In genomic region chr16:28636093-28636823, GRCh38 we compare ENCODE assay signal across 14 cellular contexts. TPM values are rescaled to one million over a fixed set of nuclear protein-coding genes. Genes with fewer than 3 reads are reported as not detected.
DNase-seq lines count a peak whose midpoint lies in the region; FAIRE-seq and TF ChIP-seq lines count a peak whose summit lies in the region.
"Not testable (repeated sequence)": the region's sequence is repeated elsewhere in the genome, so short reads cannot be mapped to it uniquely, and the experiment has no call there.
"Had no signal": no experiment of that assay in that cellular context is flagged by ENCODE, and none has a peak within 500 bp of the region (broad histone marks: within the 10 kb centered on the region; RNA-seq: fewer than 3 reads in every experiment).

No MANE protein-coding gene starts in this region.

- H3K4me3 ChIP-seq in ACC112 (ENCODE audit: low read depth, low read length): peak overlapping the region; percentile 43; the same call in 1 of the 2 replicates
- H3K4me3 ChIP-seq in mammary epithelial cell (replicated peaks in 1 of 3; ENCODE audit: insufficient read depth in 1 of 3, low read depth in 2 of 3, low read length in 3 of 3); fibroblast of lung (replicated peaks in 1 of 4; ENCODE audit: control extremely low read depth in 1 of 4, insufficient read depth in 1 of 4, low read depth in 3 of 4, low read length in 4 of 4); kidney epithelial cell (ENCODE audit: low read depth, low read length): not testable (repeated sequence)

- in situ Hi-C loops in mammary epithelial cell (cut with MboI; ENCODE audit: low sequenced_read_pairs in 2 of 2): not testable (repeated sequence)

- H3K27me3 ChIP-seq in ACC112 (ENCODE audit: insufficient read depth, low read length); mammary epithelial cell (ENCODE audit: insufficient read depth, low read length); fibroblast of lung (ENCODE audit: control insufficient read depth, insufficient read depth, low read length); kidney epithelial cell (ENCODE audit: control insufficient read depth, insufficient read depth, low read length): not testable (repeated sequence)

- H3K27ac ChIP-seq in ACC112 (ENCODE audit: low read depth, low read length) (peak overlapping the region; percentile 84), mammary epithelial cell (ENCODE audit: insufficient read depth, low read depth, low read length) (peak overlapping the region; percentile 96)
- not testable (repeated sequence) for H3K27ac ChIP-seq in fibroblast of lung (ENCODE audit: insufficient read depth, low read length)

- not testable (repeated sequence) for TF ChIP-seq POLR2A in H54 (IDR thresholded peaks at IDR 0.05; ENCODE audit: low read depth, low read length)

- peak overlapping the region; percentile 58 for H3K9ac ChIP-seq in mammary epithelial cell (ENCODE audit: insufficient read depth, low read length)
- not testable (repeated sequence) for H3K9ac ChIP-seq in fibroblast of lung (ENCODE audit: insufficient read depth, low read length)

- CTCF ChIA-PET in mammary epithelial cell (lab: Charles Lee; ENCODE audit: low non-redundant PET): not testable (repeated sequence)

- intact Hi-C loops in mammary epithelial cell (cut with micrococcal nuclease): not testable (repeated sequence)

- H3K4me1 ChIP-seq in ACC112 (ENCODE audit: control insufficient read depth, insufficient read depth, low read length, unreplicated experiment): peaks cover 10% of the 10 kb centered on the region
- H3K4me1 ChIP-seq in mammary epithelial cell (ENCODE audit: insufficient read depth, low read length): peaks cover 15% of the 10 kb centered on the region
- H3K4me1 ChIP-seq in fibroblast of lung (ENCODE audit: control insufficient read depth, extremely low read depth, insufficient read depth, low read length): not testable (repeated sequence)

- dilution Hi-C loops in mammary epithelial cell (cut with HindIII; ENCODE audit: low sequenced_read_pairs): not testable (repeated sequence)

- peak overlapping the region; percentile 12 for H2AFZ ChIP-seq in ACC112 (ENCODE audit: low read length, unreplicated experiment)
- not testable (repeated sequence) for H2AFZ ChIP-seq in mammary epithelial cell (ENCODE audit: low read depth, low read length); fibroblast of lung (ENCODE audit: low read length)

- peak overlapping the region; percentile 51 for H3K4me2 ChIP-seq in mammary epithelial cell (ENCODE audit: insufficient read depth, low read depth, low read length)
- H3K4me2 ChIP-seq in fibroblast of lung (ENCODE audit: extremely low read depth, insufficient read depth, low read length): not testable (repeated sequence)

- H4K20me1 ChIP-seq in mammary epithelial cell (ENCODE audit: insufficient read depth, low read length); fibroblast of lung (ENCODE audit: control insufficient read depth, extremely low read depth, insufficient read depth, low read length): not testable (repeated sequence)

- FAIRE-seq in H54 (lab: Jason Lieb, UNC): peak; percentile 30

- DNase-seq in H54 (ENCODE audit: insufficient read length, low spot score): not testable (repeated sequence)
- DNase-seq in M059J (ENCODE audit: low read depth) (peak; percentile 78), SW 1271 (lab: John Stamatoyannopoulos, UW) (peak; percentile 28 to 66), mammary epithelial cell (peak; percentile 89), fibroblast of lung (ENCODE audit: low read depth in 2 of 2) (peak; percentile 36 to 92), kidney epithelial cell (ENCODE audit: low read depth) (peak; percentile 57), renal cortical epithelial cell (ENCODE audit: low read depth) (peak; percentile 96)

- 0% methylated on average over 5 of the region's 5 CpGs for WGBS in mammary epithelial cell (ENCODE audit: low coverage, missing lambda C conversion rate)

- H3K9me3 ChIP-seq in mammary epithelial cell (replicated peaks; ENCODE audit: insufficient read depth, low read length); fibroblast of lung (ENCODE audit: control insufficient read depth, insufficient read depth, low read depth, low read length): not testable (repeated sequence)

- BruUV-seq in mammary epithelial cell (replicated peaks; lab: Mats Ljungman, UMichigan): not testable (repeated sequence)

- not testable (repeated sequence) for H3K36me3 ChIP-seq in ACC112 (ENCODE audit: insufficient read depth, low read length); mammary epithelial cell (ENCODE audit: insufficient read depth, low read length); fibroblast of lung (ENCODE audit: control insufficient read depth, insufficient read depth, low read length); kidney epithelial cell (ENCODE audit: control insufficient read depth, insufficient read depth, low read length)

- not testable (repeated sequence) for H3K79me2 ChIP-seq in ACC112 (ENCODE audit: control insufficient read depth, insufficient read depth, low read length, unreplicated experiment); mammary epithelial cell (ENCODE audit: insufficient read depth, low read length); fibroblast of lung (ENCODE audit: control insufficient read depth, insufficient read depth, low read length)

- not testable (repeated sequence) for TF ChIP-seq CTCF in mammary epithelial cell (conservative IDR thresholded peaks at IDR 0.05 in 1 of 2, IDR thresholded peaks at IDR 0.05 in 1 of 2; ENCODE audit: extremely low read depth in 1 of 2, insufficient read depth in 1 of 2, low read depth in 1 of 2, low read length in 2 of 2); fibroblast of lung (conservative IDR thresholded peaks at IDR 0.05 in 1 of 2, IDR thresholded peaks at IDR 0.05 in 1 of 2; ENCODE audit: low read depth in 1 of 2, low read length in 2 of 2); kidney epithelial cell (IDR thresholded peaks at IDR 0.05; ENCODE audit: insufficient read depth, low read length, poor library complexity, severe bottlenecking)

RNA-seq across cellular contexts. Expression of gene NPIPB8, which starts 1.6 kb away (rescaled TPM):
- total RNA-seq in M059J (2014; rRNA removed; shearing (Covaris generic)): not detected in 2 replicates
- total RNA-seq in mammary epithelial cell: under 1 TPM; 0.50 to 0.82 TPM
- polyA plus RNA-seq in mammary epithelial cell: not detected
- polyA minus RNA-seq in mammary epithelial cell: not detected
- 0.17 TPM in 1 of 2 replicates, not detected in the other for total RNA-seq in fibroblast of lung
- polyA plus RNA-seq in fibroblast of lung: not detected in 2 replicates
- not detected in 2 replicates for polyA plus RNA-seq in fibroblast of lung (2012)
- polyA minus RNA-seq in fibroblast of lung (ENCODE audit: low replicate concordance): not detected in 2 replicates
- total RNA-seq in kidney epithelial cell: not detected in 2 replicates
- total RNA-seq in renal cortical epithelial cell: 0.05 TPM in 1 of 2 replicates, not detected in the other
- total RNA-seq: frontal cortex, H1, myocyte, vagina had no signal
- polyA plus RNA-seq: psoas muscle, thymus had no signal

RNA-seq across cellular contexts. Expression of gene SULT1A1, which starts 26.4 kb away (rescaled TPM):
- 0.91 and 1.2 TPM in 2 replicates for total RNA-seq in M059J (2014; rRNA removed; shearing (Covaris generic))
- total RNA-seq in mammary epithelial cell (1 to 10 TPM; 5.7 to 6.6 TPM), fibroblast of lung (1.3 and 3.6 TPM in 2 replicates), kidney epithelial cell (3.1 and 3.3 TPM in 2 replicates), renal cortical epithelial cell (6.8 and 7.1 TPM in 2 replicates)
- polyA plus RNA-seq in mammary epithelial cell (5.5 TPM), fibroblast of lung (0.50 and 1.7 TPM in 2 replicates)
- polyA minus RNA-seq in mammary epithelial cell (3.2 TPM), fibroblast of lung (ENCODE audit: low replicate concordance) (0.52 and 10.7 TPM in 2 replicates)
- polyA plus RNA-seq in fibroblast of lung (2012): 1.3 and 5.2 TPM in 2 replicates

RNA-seq across cellular contexts. Expression of gene SULT1A2, which starts 39.4 kb away (rescaled TPM):
- total RNA-seq in M059J (2014; rRNA removed; shearing (Covaris generic)): not detected in 2 replicates
- under 1 TPM; 0.40 to 0.67 TPM for total RNA-seq in mammary epithelial cell
- polyA plus RNA-seq in mammary epithelial cell: 0.42 TPM
- not detected for polyA minus RNA-seq in mammary epithelial cell
- 0.17 and 0.26 TPM in 2 replicates for total RNA-seq in fibroblast of lung
- polyA plus RNA-seq in fibroblast of lung: not detected in 2 replicates
- polyA plus RNA-seq in fibroblast of lung (2012): not detected in 2 replicates
- not detected in 2 replicates for polyA minus RNA-seq in fibroblast of lung (ENCODE audit: low replicate concordance)
- total RNA-seq in kidney epithelial cell: 0.13 and 0.27 TPM in 2 replicates
- 0.45 TPM in 1 of 2 replicates, not detected in the other for total RNA-seq in renal cortical epithelial cell
- total RNA-seq: myocyte, vagina had no signal
